9 cellular contexts compared by ENCODE assay signal in genomic region chr6:135397172-135397952, GRCh38.
"Had no signal": no experiment of that assay in that cellular context is flagged by ENCODE, and none has a peak within 500 bp of the region (broad histone marks: within the 10 kb centered on the region; RNA-seq: fewer than 3 reads in every experiment).

No MANE protein-coding gene starts in this region.

- ATAC-seq: activated CD4-positive, alpha-beta T cell treated with anti-CD3 and anti-CD28 coated beads for 36 hours; left colon; lower lobe of right lung; stimulated activated naive CD8-positive, alpha-beta T cell treated with anti-CD3 and anti-CD28 coated beads, Interleukin-15, Interleukin-2, amounts not matched to agents 100 U/mL and 50 U/mL, for 24 hours had no signal

- DNase-seq: activated CD4-positive, alpha-beta memory T cell treated with anti-CD3 and anti-CD28 coated beads, Interleukin-2, amount 10 ng/mL, durations not matched to agents 7 days and 5 days; activated CD4-positive, alpha-beta T cell treated with anti-CD3 and anti-CD28 coated beads for 36 hours; activated naive CD4-positive, alpha-beta T cell treated with anti-CD3 and anti-CD28 coated beads, Interleukin-2, amount 50 U/mL, for 16 hours; activated T-cell treated with anti-CD3 and anti-CD28 coated beads, Interleukin-2, amount 50 U/mL, for 24 hours; left colon; lower lobe of right lung; nephron progenitor cell; stimulated activated CD4-positive, alpha-beta T cell treated with anti-CD3 and anti-CD28 coated beads, Interleukin-4, amount 100 ng/mL, for 4 hours; stimulated activated naive CD8-positive, alpha-beta T cell treated with anti-CD3 and anti-CD28 coated beads, Interleukin-15, Interleukin-2, amounts not matched to agents 100 U/mL and 50 U/mL, for 24 hours had no signal
